Comparison of ENCODE assay signal across 28 cellular contexts in the genomic region with DNA sequence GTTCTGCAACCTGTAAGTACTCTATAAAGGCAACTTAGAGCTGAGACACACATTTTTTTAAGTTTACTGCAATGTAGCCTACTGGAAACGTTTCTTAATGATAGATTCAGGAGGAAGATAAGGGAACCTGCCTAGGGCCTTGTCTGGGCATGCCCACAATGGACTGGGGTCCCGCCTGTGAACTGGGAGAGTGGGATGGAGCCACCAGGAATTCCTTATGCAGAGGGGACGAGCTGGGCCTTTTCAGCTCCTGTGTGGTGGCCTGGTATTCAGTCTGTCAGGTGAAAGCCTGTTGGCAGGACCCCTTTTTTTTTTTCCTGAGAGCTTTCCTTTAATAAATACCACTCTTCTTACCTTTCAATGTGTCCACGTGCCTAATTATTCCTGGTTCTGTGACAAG.
"Had no signal": no experiment of that assay in that cellular context is flagged by ENCODE, and none has a peak within 500 bp of the region (broad histone marks: within the 10 kb centered on the region; RNA-seq: fewer than 3 reads in every experiment).

No MANE protein-coding gene starts in this region.

- H3K9me3 ChIP-seq: ascending aorta, MG63 had no signal

- H2AFZ ChIP-seq: PC-9 had no signal

- H3K27me3 ChIP-seq: ascending aorta, MG63 had no signal

- DNase-seq: activated CD4-positive, alpha-beta T cell treated with anti-CD3 and anti-CD28 coated beads, Interleukin-2, amount 10 ng/mL, durations not matched to agents 24 days and 14 days; activated CD4-positive, alpha-beta T cell treated with anti-CD3 and anti-CD28 coated beads, Interleukin-2, amount 50 U/mL, for 4 hours; activated CD8-positive, alpha-beta T cell treated with anti-CD3 and anti-CD28 coated beads, Interleukin-2, amount 10 ng/mL, durations not matched to agents 7 days and 5 days; activated gamma-delta T cell; activated naive CD4-positive, alpha-beta T cell treated with Interleukin-2 at 50 U/mL for 16 hours; activated naive CD8-positive, alpha-beta T cell treated with anti-CD3 and anti-CD28 coated beads, Interleukin-2, amount 10 ng/mL, durations not matched to agents 7 days and 5 days; activated T-cell treated with anti-CD3 and anti-CD28 coated beads, Interleukin-2, amount 50 U/mL, for 24 hours; amygdala; caudate nucleus; cerebellar nuclear complex; Karpas-422; MG63; NCI-H1048; NCI-H1436 treated with DMSO at 0.1 percent for 48 hours; NCI-H1694 treated with DMSO at 0.1 percent for 48 hours; NCI-H2029; NCI-H345; NCI-H524 treated with DMSO at 0.1 percent for 48 hours; PC-9; SIG-M5; SW 1271; T-helper 1 cell; T-helper 2 cell; T-helper 9 cell; WERI-Rb-1 had no signal

- H3K27ac ChIP-seq: ascending aorta, PC-9, RWPE1, WERI-Rb-1 had no signal

- ATAC-seq: activated CD8-positive, alpha-beta T cell treated with anti-CD3 and anti-CD28 coated beads, Interleukin-2, amount 10 ng/mL, durations not matched to agents 7 days and 5 days; Right ventricle myocardium inferior had no signal

- H3K4me3 ChIP-seq: ascending aorta, MG63, PC-9 had no signal

- H3K36me3 ChIP-seq: ascending aorta, MG63, WERI-Rb-1 had no signal

- H3K4me1 ChIP-seq: ascending aorta had no signal

- H3K4me2 ChIP-seq: PC-9 had no signal
